13 cellular contexts compared by ENCODE assay signal in the genomic region with DNA sequence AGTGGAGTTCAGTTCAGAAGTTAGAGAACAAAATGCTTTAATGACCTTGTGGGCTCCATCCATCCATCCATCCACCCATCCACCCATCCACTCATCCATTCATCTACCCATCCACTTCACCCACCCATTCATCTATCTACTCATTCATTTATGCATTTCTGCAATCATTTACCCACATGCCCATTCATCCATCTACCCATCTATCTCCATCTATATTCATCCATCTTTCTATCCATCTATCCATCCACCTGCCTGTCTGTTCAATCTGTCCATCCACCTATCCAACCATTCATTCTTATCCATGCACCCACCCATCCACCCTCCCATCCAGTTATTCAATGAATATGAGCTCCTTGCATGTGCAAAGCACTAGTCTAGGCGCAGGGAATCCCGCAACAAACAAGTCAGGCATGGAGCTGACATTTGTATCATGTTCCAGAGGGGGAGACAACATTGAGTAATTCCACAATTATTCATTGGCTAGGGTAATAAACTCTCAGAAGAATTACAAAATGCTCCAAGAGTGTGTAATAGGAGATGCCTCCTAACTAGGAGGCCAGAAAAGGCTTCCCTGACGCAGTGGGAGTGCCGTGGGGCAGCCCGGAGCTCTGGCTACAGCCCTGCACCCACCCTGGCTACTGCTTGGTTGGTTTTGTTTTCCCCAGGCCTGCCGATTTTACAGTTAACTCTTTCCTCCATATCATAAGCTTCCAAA.
DNase-seq lines count a peak whose midpoint lies in the region; ATAC-seq and TF ChIP-seq lines count a peak whose summit lies in the region.
"Had no signal": no experiment of that assay in that cellular context is flagged by ENCODE, and none has a peak within 500 bp of the region (broad histone marks: within the 10 kb centered on the region; RNA-seq: fewer than 3 reads in every experiment).

No MANE protein-coding gene starts in this region.

- H3K27me3 ChIP-seq in mammary epithelial cell (ENCODE audit: insufficient read depth, low read length) (no peaks in the 10 kb centered on the region), aorta (ENCODE audit: control insufficient read depth in 1 of 2, insufficient read depth in 2 of 2, low read length in 1 of 2) (no peaks in the 10 kb centered on the region), dorsolateral prefrontal cortex (peaks cover 0 to 9% (median 0%) of the 10 kb centered on the region in 45 donors)

- H3K27me3 Mint-ChIP-seq in MCF 10A (ENCODE audit: insufficient read depth, unreplicated experiment) (no peaks in the 10 kb centered on the region), endothelial cell (ENCODE audit: unreplicated experiment) (no peaks in the 10 kb centered on the region)

- POLR2A ChIA-PET in MCF 10A (lab: Yijun Ruan, JAX), result interaction anchor here (0.7 to 1.2 kb wide), 3 partner anchors 10 to 25 kb away, joined by 3 to 4 read pairs (median 3); no protein-coding TSS in a partner anchor

- no peak overlapping the region for H2AFZ ChIP-seq in mammary epithelial cell (ENCODE audit: low read depth, low read length)

- BruUV-seq in MCF 10A (replicated peaks; lab: Mats Ljungman, UMichigan) (no TSS peak), mammary epithelial cell (replicated peaks; lab: Mats Ljungman, UMichigan) (no TSS peak)

- H3K4me1 ChIP-seq in mammary epithelial cell (ENCODE audit: insufficient read depth, low read length), result peaks cover 8% of the 10 kb centered on the region
- no peaks in the 10 kb centered on the region for H3K4me1 ChIP-seq in aorta (ENCODE audit: control insufficient read depth in 1 of 2, insufficient read depth in 2 of 2, low read length in 2 of 2)

- no peak overlapping the region for H3K4me2 ChIP-seq in mammary epithelial cell (ENCODE audit: insufficient read depth, low read depth, low read length)

- H3K36me3 Mint-ChIP-seq in MCF 10A (ENCODE audit: insufficient read depth, unreplicated experiment) (no peaks in the 10 kb centered on the region), endothelial cell (ENCODE audit: low read depth, unreplicated experiment) (no peaks in the 10 kb centered on the region)
- H3K36me3 Mint-ChIP-seq: T-cell had no signal

- no peak overlapping the region for H3K27ac Mint-ChIP-seq in MCF 10A (ENCODE audit: low read depth, unreplicated experiment)
- H3K27ac Mint-ChIP-seq in endothelial cell (ENCODE audit: unreplicated experiment), result peak overlapping the region; percentile 72
- H3K27ac Mint-ChIP-seq: T-cell had no signal

- H3K4me3 Mint-ChIP-seq in MCF 10A (ENCODE audit: unreplicated experiment) (no peak overlapping the region), endothelial cell (ENCODE audit: unreplicated experiment) (no peak overlapping the region)
- H3K4me3 Mint-ChIP-seq: T-cell had no signal

- intact Hi-C loops in MCF 10A (cut with micrococcal nuclease), result no loop called here
- intact Hi-C loops in mammary epithelial cell (cut with micrococcal nuclease), result no loop called here
- intact Hi-C loops in aorta (cut with DNase I), result no loop called here
- intact Hi-C loops in dorsolateral prefrontal cortex (cut with DNase I), result no loop called here

- H3K9me3 ChIP-seq in mammary epithelial cell (replicated peaks; ENCODE audit: insufficient read depth, low read length) (no peaks in the 10 kb centered on the region), aorta (ENCODE audit: control insufficient read depth, low read length) (no peaks in the 10 kb centered on the region)

- H3K27ac ChIP-seq in mammary epithelial cell (ENCODE audit: insufficient read depth, low read depth, low read length) (no peak overlapping the region), aorta (ENCODE audit: low read depth in 1 of 2, low read length in 2 of 2) (no peak overlapping the region), dorsolateral prefrontal cortex (peak overlapping the region in 1 of 59 donors; percentile 69)
- H3K27ac ChIP-seq: 22Rv1 had no signal

- ATAC-seq in aorta (ENCODE audit: low FRiP score) (peak; percentile 63), HG02938 (IDR thresholded peaks at IDR 0.05; ENCODE audit: unreplicated experiment) (no peak)
- ATAC-seq: T-cell had no signal

- H3K4me3 ChIP-seq in mammary epithelial cell (replicated peaks in 1 of 3; ENCODE audit: insufficient read depth in 1 of 3, low read depth in 2 of 3, low read length in 3 of 3) (no peak overlapping the region), aorta (ENCODE audit: low read length in 2 of 2) (no peak overlapping the region), dorsolateral prefrontal cortex (no peak overlapping the region)

- TF ChIP-seq CTCF in MCF 10A (IDR thresholded peaks at IDR 0.05; ENCODE audit: unreplicated experiment) (no peak), mammary epithelial cell (conservative IDR thresholded peaks at IDR 0.05 in 1 of 2, IDR thresholded peaks at IDR 0.05 in 1 of 2; ENCODE audit: extremely low read depth in 1 of 2, insufficient read depth in 1 of 2, low read depth in 1 of 2, low read length in 2 of 2) (no peak), endothelial cell (IDR thresholded peaks at IDR 0.05; ENCODE audit: unreplicated experiment) (no peak), dorsolateral prefrontal cortex (IDR thresholded peaks at IDR 0.05 in 54 of 56, conservative IDR thresholded peaks at IDR 0.05 in 2 of 56; ENCODE audit: low read depth in 1 of 56, partially characterized antibody in 56 of 56) (no peak)

- DNase-seq in MCF 10A (ENCODE audit: unreplicated experiment) (peak; percentile 91), mammary epithelial cell (no peak), endothelial cell (ENCODE audit: low spot score) (no peak), mucosa of gallbladder (ENCODE audit: low spot score) (peak; percentile 44), aorta (peak; percentile 69 to 80), dorsolateral prefrontal cortex (no peak), DMS79 (lab: John Stamatoyannopoulos, UW) (no peak)
- DNase-seq: activated gamma-delta T cell treated with Interleukin-2 at 50 U/mL for 16 hours; NCI-H1092 treated with DMSO at 0.1 percent for 48 hours; stimulated activated CD4-positive, alpha-beta T cell treated with anti-CD3 and anti-CD28 coated beads, Interleukin-2, amount 100 ng/mL, for 24 hours; T-cell had no signal

- dilution Hi-C loops in mammary epithelial cell (cut with HindIII; ENCODE audit: low sequenced_read_pairs), result no loop called here

- H3K4me1 Mint-ChIP-seq in MCF 10A (ENCODE audit: insufficient read depth, unreplicated experiment) (peaks cover 48% of the 10 kb centered on the region), endothelial cell (ENCODE audit: unreplicated experiment) (peaks cover 32% of the 10 kb centered on the region)
- H3K4me1 Mint-ChIP-seq: T-cell had no signal

- CTCF ChIA-PET in MCF 10A (lab: Yijun Ruan, JAX) (interaction anchor here (0.6 kb wide), 1 partner anchor 134 kb away, joined by 3 read pairs; no protein-coding TSS in a partner anchor), mammary epithelial cell (lab: Charles Lee; ENCODE audit: low non-redundant PET) (no interaction called here)

- 73% methylated on average over 6 of the region's 6 CpGs for WGBS in mammary epithelial cell (ENCODE audit: low coverage, missing lambda C conversion rate)
- WGBS in aorta, 2 donors, result 61 to 65% methylated on average over 6 of the region's 6 CpGs

- H4K20me1 ChIP-seq in mammary epithelial cell (ENCODE audit: insufficient read depth, low read length), result no peaks in the 10 kb centered on the region

- no peaks in the 10 kb centered on the region for H3K36me3 ChIP-seq in mammary epithelial cell (ENCODE audit: insufficient read depth, low read length)
- H3K36me3 ChIP-seq in aorta (ENCODE audit: control insufficient read depth in 1 of 2, insufficient read depth in 2 of 2, low read length in 1 of 2), result no peaks in the 10 kb centered on the region

- H3K79me2 ChIP-seq in mammary epithelial cell (ENCODE audit: insufficient read depth, low read length), result no peaks in the 10 kb centered on the region

- H3K9me3 Mint-ChIP-seq in MCF 10A (ENCODE audit: unreplicated experiment) (peaks cover 7% of the 10 kb centered on the region), endothelial cell (ENCODE audit: unreplicated experiment) (no peaks in the 10 kb centered on the region)
- H3K9me3 Mint-ChIP-seq: T-cell had no signal

- in situ Hi-C loops in mammary epithelial cell (cut with MboI; ENCODE audit: low sequenced_read_pairs in 2 of 2), result no loop called here

- no peak overlapping the region for H3K9ac ChIP-seq in mammary epithelial cell (ENCODE audit: insufficient read depth, low read length)

Comparison
In these comparisons a context has a peak if more than half of its experiments do, and no peak if none do; other contexts are left out.
1. DNase-seq: peak in MCF 10A (single experiment), mucosa of gallbladder (single experiment) and aorta (2 of 2); none in mammary epithelial cell (single experiment), endothelial cell (single experiment), dorsolateral prefrontal cortex (0 of 10) and DMS79 (single experiment).